ENCODE assay signal across 25 cellular contexts in genomic region chr2:206797376-206797775, GRCh38. TPM values are rescaled to one million over a fixed set of nuclear protein-coding genes. Genes with fewer than 3 reads are reported as not detected.
DNase-seq lines count a peak whose midpoint lies in the region; ATAC-seq and TF ChIP-seq lines count a peak whose summit lies in the region.
"Had no signal": no experiment of that assay in that cellular context is flagged by ENCODE, and none has a peak within 500 bp of the region (broad histone marks: within the 10 kb centered on the region; RNA-seq: fewer than 3 reads in every experiment).

No MANE protein-coding gene starts in this region.

- H3K9me2 ChIP-seq in Karpas-422 (replicated peaks; ENCODE audit: insufficient read depth, low read length) (no peaks in the 10 kb centered on the region), OCI-LY7 (ENCODE audit: insufficient read depth, low read length) (no peaks in the 10 kb centered on the region)

- no peaks in the 10 kb centered on the region for H3K27me3 ChIP-seq in OCI-LY3 (ENCODE audit: low read depth, low read length)
- no peaks in the 10 kb centered on the region for H3K27me3 ChIP-seq in upper lobe of right lung
- no peaks in the 10 kb centered on the region for H3K27me3 ChIP-seq in Karpas-422 (ENCODE audit: low read length)
- H3K27me3 ChIP-seq: dorsolateral prefrontal cortex, gastroesophageal sphincter, left lung had no signal

- H3K9me3 ChIP-seq in OCI-LY3 (ENCODE audit: insufficient read depth, low read length) (no peaks in the 10 kb centered on the region), upper lobe of right lung (no peaks in the 10 kb centered on the region), Karpas-422 (ENCODE audit: low read length) (no peaks in the 10 kb centered on the region), OCI-LY7 (ENCODE audit: low read length) (no peaks in the 10 kb centered on the region)
- H3K9me3 ChIP-seq: Caco-2, gastroesophageal sphincter, left lung had no signal

- H2AFZ ChIP-seq in OCI-LY3 (ENCODE audit: low read depth, low read length) (no peak overlapping the region), Karpas-422 (ENCODE audit: low read length) (no peak overlapping the region), OCI-LY7 (ENCODE audit: low read length) (no peak overlapping the region)

- no peak overlapping the region for H3K4me3 ChIP-seq in OCI-LY3 (ENCODE audit: low read length)
- H3K4me3 ChIP-seq in upper lobe of right lung, result no peak overlapping the region
- no peak overlapping the region for H3K4me3 ChIP-seq in Karpas-422 (ENCODE audit: low read length)
- H3K4me3 ChIP-seq in OCI-LY7 (ENCODE audit: low read depth, low read length, poor library complexity, severe bottlenecking), result no peak overlapping the region
- H3K4me3 ChIP-seq: dorsolateral prefrontal cortex, gastroesophageal sphincter, left lung had no signal

- BruUV-seq in OCI-LY7 (replicated peaks; lab: Mats Ljungman, UMichigan), result no TSS peak

- DNase-seq in Right ventricle myocardium inferior (ENCODE audit: missing footprints), result no peak
- DNase-seq in cardiac septum (ENCODE audit: low spot score), result no peak
- no peak for DNase-seq in left lobe of liver (ENCODE audit: low spot score)
- DNase-seq in upper lobe of right lung, result no peak
- no peak for DNase-seq in Karpas-422
- no peak for DNase-seq in mucosa of gallbladder (ENCODE audit: low spot score)
- DNase-seq in OCI-LY7 (ENCODE audit: low spot score), result no peak
- DNase-seq: activated CD8-positive, alpha-beta memory T cell treated with anti-CD3 and anti-CD28 coated beads for 24 hours; activated T-cell treated with anti-CD3 and anti-CD28 coated beads, Interleukin-2, amount 50 U/mL, for 1 hour; Caco-2; DND-41; dorsolateral prefrontal cortex; GOT3; hippocampal formation; left lung; mesenchymal stem cell; naive B cell; NCI-H187 treated with DMSO at 0.1 percent for 48 hours; NCI-H2227 treated with DMSO at 0.1 percent for 48 hours; NCI-H526 treated with DMSO at 0.1 percent for 48 hours; occipital lobe; stimulated activated CD8-positive, alpha-beta memory T cell treated with anti-CD3 and anti-CD28 coated beads, Interleukin-4, amount 100 ng/mL, for 48 hours had no signal

- POLR2A ChIA-PET in OCI-LY7 (lab: Charles Lee), result no interaction called here

- no peak overlapping the region for H3K9ac ChIP-seq in OCI-LY3 (ENCODE audit: low read length)
- no peak overlapping the region for H3K9ac ChIP-seq in Karpas-422 (ENCODE audit: low read length)

- H3K27ac ChIP-seq in OCI-LY3 (ENCODE audit: low read length) (no peak overlapping the region), upper lobe of right lung (peak overlapping the region; percentile 9), Karpas-422 (ENCODE audit: low read length) (no peak overlapping the region), OCI-LY7 (ENCODE audit: low read depth, low read length, poor library complexity, severe bottlenecking) (no peak overlapping the region)
- H3K27ac ChIP-seq: gastroesophageal sphincter had no signal

- CTCF ChIA-PET in OCI-LY7 (lab: Charles Lee; ENCODE audit: unreplicated experiment), result interaction anchor here (1.2 kb wide), 1 partner anchor 16 kb away, joined by 3 read pairs; no protein-coding TSS in a partner anchor

- H3K4me1 ChIP-seq in OCI-LY3 (ENCODE audit: low read length), result peaks cover 30% of the 10 kb centered on the region
- H3K4me1 ChIP-seq in upper lobe of right lung, result peaks cover 17% of the 10 kb centered on the region
- no peaks in the 10 kb centered on the region for H3K4me1 ChIP-seq in Karpas-422 (ENCODE audit: low read length)
- no peaks in the 10 kb centered on the region for H3K4me1 ChIP-seq in OCI-LY7 (ENCODE audit: insufficient read depth, low read length, poor library complexity, severe bottlenecking)
- H3K4me1 ChIP-seq: Caco-2 had no signal

- H3K79me2 ChIP-seq in OCI-LY3 (ENCODE audit: low read length), result no peaks in the 10 kb centered on the region
- H3K79me2 ChIP-seq in Karpas-422 (ENCODE audit: low read length), result no peaks in the 10 kb centered on the region
- no peaks in the 10 kb centered on the region for H3K79me2 ChIP-seq in OCI-LY7 (ENCODE audit: insufficient read depth, low read depth, low read length)

- peaks cover 6% of the 10 kb centered on the region for H3K36me3 ChIP-seq in OCI-LY3 (replicated peaks; ENCODE audit: low read depth, low read length)
- H3K36me3 ChIP-seq in upper lobe of right lung, result peaks cover 22% of the 10 kb centered on the region
- peaks cover 2% of the 10 kb centered on the region; the same call in 1 of the 2 replicates for H3K36me3 ChIP-seq in Karpas-422 (ENCODE audit: insufficient read depth, low read length)
- H3K36me3 ChIP-seq in OCI-LY7 (ENCODE audit: insufficient read depth, low read length), result peaks cover 15% of the 10 kb centered on the region

- H3K4me2 ChIP-seq in OCI-LY3 (ENCODE audit: low read length) (peak overlapping the region; percentile 58), Karpas-422 (ENCODE audit: low read depth, low read length, poor library complexity, severe bottlenecking) (no peak overlapping the region), OCI-LY7 (ENCODE audit: low read length) (no peak overlapping the region)

- H4K20me1 ChIP-seq in OCI-LY3 (ENCODE audit: insufficient read depth, low read length), result peaks cover 4% of the 10 kb centered on the region; the same call in 1 of the 2 replicates
- no peaks in the 10 kb centered on the region; the same call in 1 of the 2 replicates for H4K20me1 ChIP-seq in Karpas-422 (ENCODE audit: insufficient read depth, low read depth, low read length)
- H4K20me1 ChIP-seq in OCI-LY7 (ENCODE audit: insufficient read depth, low read length), result no peaks in the 10 kb centered on the region

- intact Hi-C loops in Right ventricle myocardium inferior (cut with DNase I) (no loop called here), cardiac septum (cut with DNase I) (no loop called here), upper lobe of right lung (cut with DNase I) (no loop called here), OCI-LY7 (cut with micrococcal nuclease; ENCODE audit: unreplicated experiment) (no loop called here)

- TF ChIP-seq CTCF in OCI-LY3 (IDR thresholded peaks at IDR 0.05; ENCODE audit: low read depth, low read length), result no peak
- TF ChIP-seq CTCF in upper lobe of right lung (IDR thresholded peaks at IDR 0.05), result no peak
- no peak for TF ChIP-seq CTCF in OCI-LY7 (conservative IDR thresholded peaks at IDR 0.05; ENCODE audit: low read length)

- ATAC-seq in Right ventricle myocardium inferior, result peak; percentile 25
- ATAC-seq in left lobe of liver, result peak; percentile 36
- no peak for ATAC-seq in upper lobe of right lung
- ATAC-seq: gastroesophageal sphincter had no signal

RNA-seq across cellular contexts. Expression of gene FASTKD2, which starts 32.0 kb away (rescaled TPM):
- total RNA-seq in Right ventricle myocardium inferior (36.1 TPM), cardiac septum (32.3 TPM), left lobe of liver (12.9 TPM), upper lobe of right lung (19.7 TPM), mucosa of gallbladder (16.9 TPM), OCI-LY7 (2022) (19.0 and 20.9 TPM in 2 replicates)
- 23.1 and 36.9 TPM in 2 replicates for total RNA-seq in Karpas-422 (2014; rRNA removed; shearing (Covaris generic); ENCODE audit: low replicate concordance)
- total RNA-seq in OCI-LY7 (2014; rRNA removed; shearing (Covaris generic)), result 17.0 and 18.3 TPM in 2 replicates

RNA-seq across cellular contexts. Expression of gene MDH1B, which starts 32.2 kb away (rescaled TPM):
- total RNA-seq in Right ventricle myocardium inferior (0.68 TPM), cardiac septum (1.3 TPM), left lobe of liver (0.28 TPM), upper lobe of right lung (0.26 TPM), mucosa of gallbladder (2.4 TPM), OCI-LY7 (2022) (0.19 and 0.37 TPM in 2 replicates)
- 1.7 and 2.8 TPM in 2 replicates for total RNA-seq in Karpas-422 (2014; rRNA removed; shearing (Covaris generic); ENCODE audit: low replicate concordance)
- 0.23 and 0.28 TPM in 2 replicates for total RNA-seq in OCI-LY7 (2014; rRNA removed; shearing (Covaris generic))
- total RNA-seq: skeletal muscle tissue had no signal
